Comparison of ENCODE assay signal across 19 cellular contexts in genomic region chr6:105568751-105569150, GRCh38.
"Had no signal": no experiment of that assay in that cellular context is flagged by ENCODE, and none has a peak within 500 bp of the region (broad histone marks: within the 10 kb centered on the region; RNA-seq: fewer than 3 reads in every experiment).

No MANE protein-coding gene starts in this region.

- H3K4me3 ChIP-seq: colonic mucosa, esophagus muscularis mucosa, gastrocnemius medialis, heart right ventricle, left lung, lower lobe of right lung, mucosa of descending colon had no signal

- H3K9me3 ChIP-seq: colonic mucosa, esophagus muscularis mucosa, gastrocnemius medialis, heart right ventricle, left lung, lower lobe of right lung, mucosa of descending colon had no signal

- H3K4me1 ChIP-seq: esophagus muscularis mucosa, gastrocnemius medialis, left lung, lower lobe of right lung had no signal

- H3K36me3 ChIP-seq: colonic mucosa, esophagus muscularis mucosa, gastrocnemius medialis, heart right ventricle, left lung, lower lobe of right lung had no signal

- ATAC-seq: effector memory CD8-positive, alpha-beta T cell; gastrocnemius medialis; heart right ventricle; left cardiac atrium; left lung; left ventricle myocardium superior; lower lobe of right lung; mucosa of descending colon had no signal

- H3K27ac ChIP-seq: colonic mucosa, esophagus muscularis mucosa, gastrocnemius medialis, heart right ventricle, left lung, lower lobe of right lung had no signal

- DNase-seq: colonic mucosa; cortex of kidney; effector CD8-positive, alpha-beta T cell; effector memory CD8-positive, alpha-beta T cell; foreskin fibroblast; foreskin melanocyte; gastrocnemius medialis; glutamatergic neuron; head of caudate nucleus; heart right ventricle; hippocampal formation; left cardiac atrium; left lung; left ventricle myocardium superior; lower lobe of right lung; mesenchymal stem cell; mucosa of descending colon; naive B cell had no signal

- H3K27me3 ChIP-seq: colonic mucosa, esophagus muscularis mucosa, gastrocnemius medialis, heart right ventricle, left lung had no signal
